Comparison of ENCODE assay signal across 19 cellular contexts in genomic region chr2:124970065-124970464, GRCh38.
A peak's percentile ranks its signal among the peaks of the same experiment; 100 is the strongest.
DNase-seq lines count a peak whose midpoint lies in the region; ATAC-seq and TF ChIP-seq lines count a peak whose summit lies in the region.
"Had no signal": no experiment of that assay in that cellular context is flagged by ENCODE, and none has a peak within 500 bp of the region (broad histone marks: within the 10 kb centered on the region; RNA-seq: fewer than 3 reads in every experiment).

No MANE protein-coding gene starts in this region.

- H3K4me1 Mint-ChIP-seq in HFFc6 (ENCODE audit: low read depth): no peaks in the 10 kb centered on the region
- H3K4me1 Mint-ChIP-seq: IgD-negative memory B cell had no signal

- H3K4me3 Mint-ChIP-seq in HFFc6: no peak overlapping the region
- H3K4me3 Mint-ChIP-seq: CD4-positive, alpha-beta T cell; IgD-negative memory B cell had no signal

- H3K27me3 ChIP-seq in RWPE2 (ENCODE audit: insufficient read depth, poor library complexity, severe bottlenecking) (no peaks in the 10 kb centered on the region), layer of hippocampus (ENCODE audit: control insufficient read depth, insufficient read depth, low read length) (no peaks in the 10 kb centered on the region)
- H3K27me3 ChIP-seq: BE2C, SJCRH30 had no signal

- H3K27me3 Mint-ChIP-seq in HFFc6 (ENCODE audit: insufficient read depth): no peaks in the 10 kb centered on the region
- H3K27me3 Mint-ChIP-seq: CD4-positive, alpha-beta T cell; IgD-negative memory B cell had no signal

- H3K9me3 Mint-ChIP-seq in HFFc6: peaks cover 22% of the 10 kb centered on the region

- peak; percentile 58 for ATAC-seq in RWPE2 (ENCODE audit: low read depth)

- H3K4me1 ChIP-seq in RWPE2 (ENCODE audit: insufficient read depth, poor library complexity, severe bottlenecking): peaks cover 13% of the 10 kb centered on the region
- H3K4me1 ChIP-seq: BE2C, SJCRH30 had no signal

- H3K36me3 Mint-ChIP-seq in HFFc6 (ENCODE audit: low read depth): no peaks in the 10 kb centered on the region

- DNase-seq in NCI-H1105 treated with DMSO at 0.1 percent for 48 hours (lab: John Stamatoyannopoulos, UW): peak; percentile 67
- no peak for DNase-seq in RWPE2 (ENCODE audit: low spot score)
- peak; percentile 64 for DNase-seq in putamen (ENCODE audit: low spot score)
- DNase-seq in NCI-H446 (lab: John Stamatoyannopoulos, UW): no peak
- no peak for DNase-seq in HFFc6
- DNase-seq in GF-D8 (lab: John Stamatoyannopoulos, UW): no peak
- DNase-seq: BE2C; CD4-positive, alpha-beta T cell; H7; Kasumi-1; NCI-H1417; NCI-H2029 treated with DMSO at 0.1 percent for 48 hours; NCI-H345; NCI-H69; SJCRH30 had no signal

- no peak overlapping the region for H3K27ac Mint-ChIP-seq in HFFc6
- H3K27ac Mint-ChIP-seq: CD4-positive, alpha-beta T cell; IgD-negative memory B cell had no signal

- H3K9me3 ChIP-seq in RWPE2 (ENCODE audit: severe bottlenecking): no peaks in the 10 kb centered on the region
- H3K9me3 ChIP-seq: BE2C, SJCRH30 had no signal

- H3K36me3 ChIP-seq in RWPE2 (ENCODE audit: low read depth): no peaks in the 10 kb centered on the region
- H3K36me3 ChIP-seq: BE2C, SJCRH30 had no signal

- no peak overlapping the region for H3K4me3 ChIP-seq in RWPE2 (ENCODE audit: severe bottlenecking)
- H3K4me3 ChIP-seq: SJCRH30 had no signal

- H3K27ac ChIP-seq in RWPE2 (ENCODE audit: poor library complexity, severe bottlenecking) (no peak overlapping the region), layer of hippocampus (ENCODE audit: low read depth, low read length) (peak overlapping the region; percentile 79)
- H3K27ac ChIP-seq: HL-60, RWPE1, SJCRH30 had no signal

- TF ChIP-seq CTCF in RWPE2 (IDR thresholded peaks at IDR 0.05; ENCODE audit: poor library complexity, severe bottlenecking) (no peak), HFFc6 (IDR thresholded peaks at IDR 0.05) (no peak)

Comparison
In these comparisons a context has a peak if more than half of its experiments do, and no peak if none do; other contexts are left out.
1. DNase-seq: peak in NCI-H1105 treated with DMSO at 0.1 percent for 48 hours (single experiment) and putamen (single experiment); none in RWPE2 (single experiment), NCI-H446 (0 of 2), HFFc6 (single experiment) and GF-D8 (single experiment).